ENCODE assay signal across 27 cellular contexts in the genomic region with DNA sequence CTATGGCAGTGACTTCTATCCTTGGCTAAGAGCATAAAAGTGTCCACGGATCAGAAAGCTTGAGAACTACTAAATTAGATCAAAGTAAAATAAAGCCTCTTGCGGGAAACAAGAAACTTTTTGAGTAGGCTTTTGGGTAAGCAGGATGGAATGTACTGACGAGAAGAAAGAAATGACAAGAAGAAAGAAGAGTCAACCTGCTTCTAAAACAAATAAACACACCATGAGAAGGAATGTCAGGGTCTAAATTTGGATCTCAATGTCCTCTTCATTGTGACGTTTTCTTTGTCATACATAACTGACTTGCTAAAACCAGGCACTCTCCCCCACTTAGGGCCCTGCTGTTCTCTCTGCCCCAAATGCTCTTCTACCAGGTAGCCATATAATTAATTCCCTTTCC.
DNase-seq lines count a peak whose midpoint lies in the region; ATAC-seq and TF ChIP-seq lines count a peak whose summit lies in the region.
"Had no signal": no experiment of that assay in that cellular context is flagged by ENCODE, and none has a peak within 500 bp of the region (broad histone marks: within the 10 kb centered on the region; RNA-seq: fewer than 3 reads in every experiment).

No MANE protein-coding gene starts in this region.

- no peak overlapping the region for H3K4me3 ChIP-seq in DND-41 (ENCODE audit: low read depth in 1 of 2, low read length in 2 of 2)
- H3K4me3 ChIP-seq in mesodermal cell (ENCODE audit: extremely low read depth, insufficient read depth, low read length, poor library complexity, severe bottlenecking) = no peak overlapping the region
- H3K4me3 ChIP-seq in adrenal gland = no peak overlapping the region
- H3K4me3 ChIP-seq: BLaER1, dorsolateral prefrontal cortex, gastroesophageal sphincter, hepatocyte, mucosa of descending colon, ovary, testis had no signal

- intact Hi-C loops in CD4-positive, alpha-beta T cell (cut with DNase I, micrococcal nuclease) = loop anchor here in 1 of 2 experiments (5.0 kb wide), 1 partner anchor 298 kb away; no protein-coding TSS in a partner anchor
- intact Hi-C loops in adrenal gland (cut with DNase I) = no loop called here
- intact Hi-C loops in MCF 10A (cut with micrococcal nuclease) = loop anchor here (10.0 kb wide), 2 partner anchors 165 to 675 kb away; no protein-coding TSS in a partner anchor

- WGBS in mesodermal cell (ENCODE audit: insufficient coverage in 2 of 2), 2 experiments = 46 to 86% methylated on average over 1 to 3 of the region's 4 CpGs
- WGBS in adrenal gland, 4 donors = 66 to 78% (median 72%) methylated on average over 4 of the region's 4 CpGs

- H3K36me3 ChIP-seq in DND-41 (ENCODE audit: insufficient read depth, low read length) (no peaks in the 10 kb centered on the region), mesodermal cell (ENCODE audit: control insufficient read depth, insufficient read depth, low read length) (no peaks in the 10 kb centered on the region), adrenal gland (replicated peaks in 1 of 2) (no peaks in the 10 kb centered on the region)
- H3K36me3 ChIP-seq: BLaER1, gastroesophageal sphincter, ovary had no signal

- H3K9ac ChIP-seq in DND-41 (ENCODE audit: low read depth, low read length) = no peak overlapping the region
- H3K9ac ChIP-seq: BLaER1, SK-N-SH had no signal

- POLR2A ChIA-PET in CD4-positive, alpha-beta T cell (lab: Charles Lee) = interaction anchor here (0.8 to 1.3 kb wide), 6 partner anchors 10 to 252 kb away, joined by 3 to 16 read pairs (median 4); no protein-coding TSS in a partner anchor
- POLR2A ChIA-PET in HEK293T (lab: Yijun Ruan, JAX) (no interaction called here), MCF 10A (lab: Yijun Ruan, JAX) (interaction anchor here (0.5 to 1.4 kb wide), 2 partner anchors 16 to 288 kb away, joined by 3 to 6 read pairs; no protein-coding TSS in a partner anchor)

- H3K4me1 Mint-ChIP-seq in CD4-positive, alpha-beta T cell (ENCODE audit: low read depth) = peaks cover 59% of the 10 kb centered on the region
- H3K4me1 Mint-ChIP-seq in T-helper 17 cell (peaks cover 59% of the 10 kb centered on the region), MCF 10A (ENCODE audit: insufficient read depth, unreplicated experiment) (peaks cover 7% of the 10 kb centered on the region)
- H3K4me1 Mint-ChIP-seq: neural crest cell had no signal

- no peak for DNase-seq in CD4-positive, alpha-beta T cell
- DNase-seq in DND-41 = no peak
- no peak for DNase-seq in T-helper 17 cell
- DNase-seq in HEK293T (ENCODE audit: extremely low spot score) = no peak
- no peak for DNase-seq in adrenal gland
- no peak for DNase-seq in MCF 10A (ENCODE audit: unreplicated experiment)
- no peak for DNase-seq in activated CD8-positive, alpha-beta memory T cell treated with anti-CD3 and anti-CD28 coated beads, Interleukin-2, amount 50 U/mL, for 48 hours
- DNase-seq: activated CD4-positive, alpha-beta T cell treated with anti-CD3 and anti-CD28 coated beads for 1 hour; amniotic stem cell; dorsolateral prefrontal cortex; EL; Karpas-422; mucosa of descending colon; NCI-H1417 treated with DMSO at 0.1 percent for 48 hours; NCI-H2081 treated with DMSO at 0.1 percent for 48 hours; NCI-H2227 treated with DMSO at 0.1 percent for 48 hours; NCI-H526; ovary; SK-N-SH; stimulated activated naive CD4-positive, alpha-beta T cell treated with Interleukin-2 at 50 U/mL for 16 hours; testis had no signal

- H3K27me3 Mint-ChIP-seq in CD4-positive, alpha-beta T cell = no peaks in the 10 kb centered on the region
- no peaks in the 10 kb centered on the region for H3K27me3 Mint-ChIP-seq in T-helper 17 cell
- H3K27me3 Mint-ChIP-seq in MCF 10A (ENCODE audit: insufficient read depth, unreplicated experiment) = no peaks in the 10 kb centered on the region

- 0 out of 2 replicates have a peak overlapping the region, but pooled peaks have one; percentile 32 for H3K4me2 ChIP-seq in DND-41 (ENCODE audit: insufficient read depth, low read length)
- H3K4me2 ChIP-seq: BLaER1, hepatocyte, SK-N-SH had no signal

- no peaks in the 10 kb centered on the region for H3K27me3 ChIP-seq in CD4-positive, alpha-beta T cell (ENCODE audit: control insufficient read depth, insufficient read depth, low read length)
- H3K27me3 ChIP-seq in DND-41 (ENCODE audit: insufficient read depth, low read length, poor library complexity) = no peaks in the 10 kb centered on the region
- H3K27me3 ChIP-seq in adrenal gland = no peaks in the 10 kb centered on the region
- H3K27me3 ChIP-seq: BLaER1, gastroesophageal sphincter, hepatocyte, ovary, testis had no signal

- no peaks in the 10 kb centered on the region for H4K20me1 ChIP-seq in DND-41 (ENCODE audit: insufficient read depth, low read length)
- H4K20me1 ChIP-seq: BLaER1 had no signal

- no peak for ATAC-seq in CD4-positive, alpha-beta T cell (ENCODE audit: poor library complexity)
- ATAC-seq in DND-41 (ENCODE audit: insufficient read depth, low read depth) = no peak
- no peak for ATAC-seq in T-helper 17 cell
- ATAC-seq: gastroesophageal sphincter had no signal

- no peaks in the 10 kb centered on the region for H3K9me3 ChIP-seq in CD4-positive, alpha-beta T cell (ENCODE audit: control insufficient read depth, low read length)
- H3K9me3 ChIP-seq in DND-41 (ENCODE audit: insufficient read depth, low read length, severe bottlenecking) = no peaks in the 10 kb centered on the region
- H3K9me3 ChIP-seq in T-helper 17 cell (ENCODE audit: control insufficient read depth, low read length, poor library complexity, severe bottlenecking) = no peaks in the 10 kb centered on the region
- H3K9me3 ChIP-seq in mesodermal cell (ENCODE audit: control insufficient read depth, low read length) = no peaks in the 10 kb centered on the region
- H3K9me3 ChIP-seq in adrenal gland (replicated peaks in 1 of 3) = no peaks in the 10 kb centered on the region
- H3K9me3 ChIP-seq: BLaER1, gastroesophageal sphincter, mucosa of descending colon, ovary, SK-N-SH, testis had no signal

- H2AFZ ChIP-seq in DND-41 (ENCODE audit: low read depth, low read length) = no peak overlapping the region
- H2AFZ ChIP-seq: hepatocyte had no signal

- TF ChIP-seq POLR2A in adrenal gland (IDR thresholded peaks at IDR 0.05) = no peak

- peaks cover 8% of the 10 kb centered on the region for H3K79me2 ChIP-seq in DND-41 (ENCODE audit: insufficient read depth, low read length)
- H3K79me2 ChIP-seq: hepatocyte had no signal

- CTCF ChIA-PET in CD4-positive, alpha-beta T cell (lab: Charles Lee) = interaction anchor here (1.0 to 2.6 kb wide), 5 partner anchors 12 to 47 kb away, joined by 3 to 12 read pairs (median 7); no protein-coding TSS in a partner anchor
- CTCF ChIA-PET in HEK293T (lab: Yijun Ruan, JAX) (no interaction called here), MCF 10A (lab: Yijun Ruan, JAX) (no interaction called here)

- H3K36me3 Mint-ChIP-seq in CD4-positive, alpha-beta T cell (ENCODE audit: low read depth) = no peaks in the 10 kb centered on the region
- H3K36me3 Mint-ChIP-seq in T-helper 17 cell (ENCODE audit: low read depth) (peaks cover 4% of the 10 kb centered on the region), MCF 10A (ENCODE audit: insufficient read depth, unreplicated experiment) (no peaks in the 10 kb centered on the region)
- H3K36me3 Mint-ChIP-seq: brain had no signal

- peak overlapping the region; percentile 53 for H3K27ac Mint-ChIP-seq in CD4-positive, alpha-beta T cell
- H3K27ac Mint-ChIP-seq in T-helper 17 cell (peak overlapping the region; percentile 96), MCF 10A (ENCODE audit: low read depth, unreplicated experiment) (no peak overlapping the region)
- H3K27ac Mint-ChIP-seq: brain had no signal

- peaks cover 84% of the 10 kb centered on the region for H3K4me1 ChIP-seq in DND-41 (ENCODE audit: insufficient read depth, low read length)
- peaks cover 30% of the 10 kb centered on the region for H3K4me1 ChIP-seq in mesodermal cell (ENCODE audit: control insufficient read depth, insufficient read depth, low read length, poor library complexity, severe bottlenecking)
- peaks cover 0 to 13% of the 10 kb centered on the region in 2 donors for H3K4me1 ChIP-seq in adrenal gland (replicated peaks in 1 of 2)
- H3K4me1 ChIP-seq: testis had no signal

- no peak overlapping the region for H3K27ac ChIP-seq in CD4-positive, alpha-beta T cell (ENCODE audit: low read depth, low read length)
- H3K27ac ChIP-seq in DND-41 (ENCODE audit: low read length) = peak overlapping the region; percentile 67
- H3K27ac ChIP-seq in mesodermal cell (ENCODE audit: low read depth, low read length, severe bottlenecking) = peak overlapping the region; percentile 30
- no peak overlapping the region for H3K27ac ChIP-seq in adrenal gland
- H3K27ac ChIP-seq: BLaER1, dorsolateral prefrontal cortex, gastroesophageal sphincter, hepatocyte, ovary, testis had no signal

- TF ChIP-seq CTCF in CD4-positive, alpha-beta T cell (IDR thresholded peaks at IDR 0.05) = no peak
- TF ChIP-seq CTCF in DND-41 (IDR thresholded peaks at IDR 0.05; ENCODE audit: borderline replicate concordance, extremely low read depth, low read length, poor library complexity, severe bottlenecking) (no peak), adrenal gland (IDR thresholded peaks at IDR 0.05) (no peak), MCF 10A (IDR thresholded peaks at IDR 0.05; ENCODE audit: unreplicated experiment) (no peak)

- H3K9me3 Mint-ChIP-seq in CD4-positive, alpha-beta T cell = no peaks in the 10 kb centered on the region
- no peaks in the 10 kb centered on the region for H3K9me3 Mint-ChIP-seq in MCF 10A (ENCODE audit: unreplicated experiment)
- H3K9me3 Mint-ChIP-seq: brain, neural crest cell had no signal

- no peak overlapping the region for H3K4me3 Mint-ChIP-seq in CD4-positive, alpha-beta T cell
- H3K4me3 Mint-ChIP-seq in T-helper 17 cell = no peak overlapping the region
- H3K4me3 Mint-ChIP-seq in MCF 10A (ENCODE audit: unreplicated experiment) = no peak overlapping the region
- H3K4me3 Mint-ChIP-seq: brain, neural crest cell had no signal

- BruUV-seq in MCF 10A (replicated peaks; lab: Mats Ljungman, UMichigan) = no TSS peak

TF ChIP-seq in HEK293T, 16 proteins besides CTCF, POLR2A, EP300 and RAD21:
- no peak for TF ChIP-seq TARDBP (IDR thresholded peaks at IDR 0.05)
- no peak for TF ChIP-seq NFRKB (IDR thresholded peaks at IDR 0.05)
- TF ChIP-seq ZNF384 (IDR thresholded peaks at IDR 0.05) = no peak
- no peak for TF ChIP-seq CTBP1 (IDR thresholded peaks at IDR 0.05; ENCODE audit: borderline replicate concordance)
- no peak for TF ChIP-seq FOXM1 (IDR thresholded peaks at IDR 0.05; ENCODE audit: borderline replicate concordance)
- TF ChIP-seq L3MBTL2 (conservative IDR thresholded peaks at IDR 0.05) = no peak
- TF ChIP-seq HDGF (IDR thresholded peaks at IDR 0.05; ENCODE audit: borderline replicate concordance) = no peak

Comparison
In these comparisons a context has a peak if more than half of its experiments do, and no peak if none do; other contexts are left out.
1. H3K27ac ChIP-seq: peak in DND-41 (single experiment) and mesodermal cell (single experiment); none in CD4-positive, alpha-beta T cell (single experiment) and adrenal gland (0 of 5).